In the genomic region with DNA sequence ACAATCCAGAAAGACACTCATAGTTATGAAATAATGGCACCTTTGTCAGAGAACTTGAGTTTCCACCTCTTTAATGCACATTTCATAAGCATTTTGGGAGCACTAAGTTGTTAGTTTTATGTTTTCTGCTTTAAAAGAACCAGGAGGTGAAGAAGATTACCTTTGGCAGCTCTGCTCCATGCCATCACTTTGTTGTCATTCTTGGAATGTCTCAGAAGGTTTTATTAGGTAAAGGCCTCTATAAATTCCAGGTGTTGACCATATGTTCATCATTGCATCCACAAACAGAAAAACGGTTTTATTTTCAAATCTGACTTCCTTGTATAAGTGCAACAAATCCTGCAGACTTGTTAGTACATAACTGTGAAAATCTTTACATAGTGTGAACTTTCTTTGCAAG, we compare ENCODE assay signal across 25 cellular contexts.
"Had no signal": no experiment of that assay in that cellular context is flagged by ENCODE, and none has a peak within 500 bp of the region (broad histone marks: within the 10 kb centered on the region; RNA-seq: fewer than 3 reads in every experiment).

No MANE protein-coding gene starts in this region.

- H3K4me1 ChIP-seq: adrenal gland, body of pancreas, heart left ventricle, left lung, lower lobe of right lung, neural progenitor cell, right atrium auricular region, testis, transverse colon had no signal

- H2AFZ ChIP-seq: neural progenitor cell had no signal

- ATAC-seq: body of pancreas; effector memory CD8-positive, alpha-beta T cell; foreskin keratinocyte; heart left ventricle; left lung; lower lobe of right lung; natural killer cell; stimulated activated naive CD8-positive, alpha-beta T cell treated with anti-CD3 and anti-CD28 coated beads, Interleukin-15, Interleukin-2, amounts not matched to agents 100 U/mL and 50 U/mL, for 24 hours had no signal

- H3K9ac ChIP-seq: neural progenitor cell had no signal

- H3K9me3 ChIP-seq: adrenal gland, body of pancreas, heart left ventricle, left lung, lower lobe of right lung, right atrium auricular region, testis, transverse colon had no signal

- DNase-seq: activated CD4-positive, alpha-beta T cell treated with anti-CD3 and anti-CD28 coated beads for 4 hours; activated CD4-positive, alpha-beta T cell treated with anti-CD3 and anti-CD28 coated beads, Interleukin-2, amount 50 U/mL, for 4 hours; activated effector memory CD4-positive, alpha-beta T cell treated with Interleukin-2 at 50 U/mL for 16 hours; activated naive CD4-positive, alpha-beta T cell treated with Interleukin-2 at 50 U/mL for 16 hours; activated naive CD8-positive, alpha-beta T cell treated with anti-CD3 and anti-CD28 coated beads for 36 hours; adrenal gland; aorta; body of pancreas; cortex of kidney; effector memory CD8-positive, alpha-beta T cell; foreskin keratinocyte; heart left ventricle; kidney glomerular epithelial cell; left lung; lower lobe of right lung; mesenchymal stem cell; natural killer cell; stimulated activated CD4-positive, alpha-beta T cell treated with anti-CD3 and anti-CD28 coated beads, Interleukin-2, amount 100 ng/mL, for 48 hours; stimulated activated naive CD8-positive, alpha-beta T cell treated with anti-CD3 and anti-CD28 coated beads, Interleukin-15, Interleukin-2, amounts not matched to agents 100 U/mL and 50 U/mL, for 24 hours; T-helper 9 cell; testis; transverse colon had no signal

- H3K36me3 ChIP-seq: adrenal gland, heart left ventricle, left lung, lower lobe of right lung, neural progenitor cell, right atrium auricular region, transverse colon had no signal

- H3K4me2 ChIP-seq: neural progenitor cell had no signal

- H3K27me3 ChIP-seq: adrenal gland, body of pancreas, foreskin keratinocyte, heart left ventricle, left lung, neural progenitor cell, right atrium auricular region, testis, transverse colon had no signal

- H3K4me3 ChIP-seq: adrenal gland, body of pancreas, heart left ventricle, left lung, lower lobe of right lung, neural progenitor cell, right atrium auricular region, testis, transverse colon had no signal

- H3K27ac ChIP-seq: adrenal gland, body of pancreas, foreskin keratinocyte, heart left ventricle, left lung, lower lobe of right lung, neural progenitor cell, right atrium auricular region, testis, transverse colon, VCaP had no signal
